Comparison of ENCODE assay signal across 26 cellular contexts in the genomic region with DNA sequence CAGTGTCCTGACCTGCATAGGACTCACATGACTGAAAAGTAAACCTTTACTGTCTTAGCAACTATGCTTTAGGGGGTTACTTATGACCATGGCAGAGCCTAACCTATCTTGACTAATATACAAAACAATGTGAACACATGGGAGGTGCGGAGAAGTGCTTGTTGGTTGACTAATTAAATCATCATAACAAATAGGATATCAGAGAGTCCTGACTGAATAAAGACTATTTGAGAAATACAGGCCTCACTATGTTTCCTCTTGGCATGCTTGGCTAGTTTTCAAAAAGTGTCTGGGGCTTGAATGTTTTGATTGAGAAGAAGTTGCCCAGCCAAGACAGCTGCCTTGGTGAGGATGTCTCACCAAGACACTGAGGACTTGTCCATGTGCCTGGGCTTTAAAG.
"Had no signal": no experiment of that assay in that cellular context is flagged by ENCODE, and none has a peak within 500 bp of the region (broad histone marks: within the 10 kb centered on the region; RNA-seq: fewer than 3 reads in every experiment).

No MANE protein-coding gene starts in this region.

- ATAC-seq: activated CD8-positive, alpha-beta T cell treated with anti-CD3 and anti-CD28 coated beads for 36 hours; activated naive CD8-positive, alpha-beta T cell treated with anti-CD3 and anti-CD28 coated beads, Interleukin-2, amount 50 U/mL, for 24 hours; activated T-cell treated with anti-CD3 and anti-CD28 coated beads, Interleukin-2, amount 50 U/mL, for 4 hours; activated T-helper 17 cell treated with anti-CD3 and anti-CD28 coated beads, Interleukin-2, amount 50 U/mL, for 72 hours; gastroesophageal sphincter; heart left ventricle; psoas muscle; T-helper 17 cell; upper lobe of right lung had no signal

- H3K27ac ChIP-seq: breast epithelium, gastroesophageal sphincter, heart left ventricle, left ventricle myocardium inferior, psoas muscle, right atrium auricular region, spleen, suprapubic skin, tibial artery, upper lobe of right lung had no signal

- H3K9me3 ChIP-seq: breast epithelium, gastroesophageal sphincter, heart left ventricle, left ventricle myocardium inferior, pancreas, psoas muscle, right atrium auricular region, spleen, suprapubic skin, tibial artery, upper lobe of right lung had no signal

- H3K36me3 ChIP-seq: breast epithelium, gastroesophageal sphincter, heart left ventricle, left ventricle myocardium inferior, pancreas, right atrium auricular region, spleen, suprapubic skin, tibial artery, upper lobe of right lung had no signal

- H3K4me1 ChIP-seq: breast epithelium, left ventricle myocardium inferior, psoas muscle, right atrium auricular region, spleen, suprapubic skin, upper lobe of right lung had no signal

- H3K27me3 ChIP-seq: breast epithelium, gastroesophageal sphincter, heart left ventricle, pancreas, right atrium auricular region, spleen, suprapubic skin, tibial artery, upper lobe of right lung had no signal

- DNase-seq: activated B cell treated with CpG ODN at 0.5 μM for 24 hours; activated CD4-positive, alpha-beta T cell treated with anti-CD3 and anti-CD28 coated beads, Interleukin-2, amount 50 U/mL, for 1 hour; activated CD8-positive, alpha-beta T cell treated with anti-CD3 and anti-CD28 coated beads for 36 hours; activated gamma-delta T cell treated with Interleukin-2 at 50 U/mL for 16 hours; activated naive CD8-positive, alpha-beta T cell treated with anti-CD3 and anti-CD28 coated beads, Interleukin-2, amount 50 U/mL, for 24 hours; activated T-cell treated with anti-CD3 and anti-CD28 coated beads, Interleukin-2, amount 50 U/mL, for 4 hours; amygdala; endodermal cell; heart left ventricle; left ventricle myocardium inferior; naive B cell; nucleus accumbens; pancreas; psoas muscle; spleen; stimulated activated naive CD4-positive, alpha-beta T cell; SW 1271; T-helper 17 cell; tibial artery; upper lobe of right lung had no signal

- H3K4me3 ChIP-seq: breast epithelium, gastroesophageal sphincter, heart left ventricle, left ventricle myocardium inferior, lung, pancreas, psoas muscle, right atrium auricular region, spleen, suprapubic skin, tibial artery, upper lobe of right lung had no signal
